13 cellular contexts compared by ENCODE assay signal in the genomic region with DNA sequence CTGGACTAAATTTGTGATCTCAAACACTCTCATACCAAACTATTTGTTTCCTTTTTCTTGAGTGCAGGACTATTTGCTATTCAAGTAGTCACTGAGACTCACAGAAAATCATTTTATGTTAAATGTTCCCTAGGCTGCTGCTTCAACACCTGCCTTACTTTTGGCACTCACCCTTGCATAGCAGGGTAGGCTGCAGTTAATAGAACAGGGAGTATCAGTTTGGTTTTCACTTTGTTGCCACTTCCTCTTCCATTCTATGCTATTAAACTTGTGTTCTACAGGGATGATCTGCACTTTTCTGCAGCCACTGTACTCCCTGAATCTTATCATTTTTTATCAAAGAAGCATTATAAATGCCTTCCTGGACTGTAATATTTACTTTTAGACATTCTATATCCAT.
DNase-seq lines count a peak whose midpoint lies in the region; ATAC-seq and FAIRE-seq lines count a peak whose summit lies in the region.
"Had no signal": no experiment of that assay in that cellular context is flagged by ENCODE, and none has a peak within 500 bp of the region (broad histone marks: within the 10 kb centered on the region; RNA-seq: fewer than 3 reads in every experiment).

No MANE protein-coding gene starts in this region.

- intact Hi-C loops in activated CD4-positive, alpha-beta T cell treated with anti-CD3 and anti-CD28 coated beads, Interleukin-2, amount 10 ng/mL, durations not matched to agents 24 days and 14 days (cut with micrococcal nuclease), result no loop called here

- DNase-seq in RPMI8226 (peak; percentile 26), NCI-H748 (lab: John Stamatoyannopoulos, UW; ENCODE audit: unreplicated experiment) (no peak), islet precursor cell (no peak), frontal cortex (ENCODE audit: low spot score in 2 of 2) (no peak)
- DNase-seq in activated CD4-positive, alpha-beta T cell treated with anti-CD3 and anti-CD28 coated beads, Interleukin-2, amount 10 ng/mL, durations not matched to agents 24 days and 14 days, result no peak
- DNase-seq: activated CD4-positive, alpha-beta memory T cell treated with anti-CD3 and anti-CD28 coated beads, Interleukin-2, amount 10 ng/mL, durations not matched to agents 7 days and 5 days; heart right ventricle; NCI-H446; SW 1271 had no signal

- ATAC-seq in GM18873 (IDR thresholded peaks at IDR 0.05; ENCODE audit: low FRiP score, unreplicated experiment) (peak; percentile 100), GM21526 (IDR thresholded peaks at IDR 0.05; ENCODE audit: low FRiP score, unreplicated experiment) (peak; percentile 100), HG03066 (IDR thresholded peaks at IDR 0.05; ENCODE audit: low read depth, unreplicated experiment) (peak; percentile 99)
- ATAC-seq: heart right ventricle had no signal

- H3K9me3 Mint-ChIP-seq in activated CD4-positive, alpha-beta T cell treated with anti-CD3 and anti-CD28 coated beads, Interleukin-2, amount 10 ng/mL, durations not matched to agents 24 days and 14 days, result no peaks in the 10 kb centered on the region
- H3K9me3 Mint-ChIP-seq: activated CD4-positive, alpha-beta memory T cell treated with anti-CD3 and anti-CD28 coated beads, Interleukin-2, amount 10 ng/mL, durations not matched to agents 7 days and 5 days had no signal

- H3K4me1 Mint-ChIP-seq in activated CD4-positive, alpha-beta T cell treated with anti-CD3 and anti-CD28 coated beads, Interleukin-2, amount 10 ng/mL, durations not matched to agents 24 days and 14 days, result no peaks in the 10 kb centered on the region
- H3K4me1 Mint-ChIP-seq: activated CD4-positive, alpha-beta memory T cell treated with anti-CD3 and anti-CD28 coated beads, Interleukin-2, amount 10 ng/mL, durations not matched to agents 7 days and 5 days had no signal

- H3K36me3 Mint-ChIP-seq in activated CD4-positive, alpha-beta T cell treated with anti-CD3 and anti-CD28 coated beads, Interleukin-2, amount 10 ng/mL, durations not matched to agents 24 days and 14 days (ENCODE audit: low read depth), result no peaks in the 10 kb centered on the region

- H3K27me3 Mint-ChIP-seq in activated CD4-positive, alpha-beta T cell treated with anti-CD3 and anti-CD28 coated beads, Interleukin-2, amount 10 ng/mL, durations not matched to agents 24 days and 14 days, result no peaks in the 10 kb centered on the region
- H3K27me3 Mint-ChIP-seq: activated CD4-positive, alpha-beta memory T cell treated with anti-CD3 and anti-CD28 coated beads, Interleukin-2, amount 10 ng/mL, durations not matched to agents 7 days and 5 days had no signal

- no peak overlapping the region for H3K4me3 Mint-ChIP-seq in activated CD4-positive, alpha-beta T cell treated with anti-CD3 and anti-CD28 coated beads, Interleukin-2, amount 10 ng/mL, durations not matched to agents 24 days and 14 days
- H3K4me3 Mint-ChIP-seq: activated CD4-positive, alpha-beta memory T cell treated with anti-CD3 and anti-CD28 coated beads, Interleukin-2, amount 10 ng/mL, durations not matched to agents 7 days and 5 days had no signal

- no peak for FAIRE-seq in frontal cortex (lab: Jason Lieb, UNC)
- FAIRE-seq: D721Med had no signal

- H3K27ac Mint-ChIP-seq in activated CD4-positive, alpha-beta T cell treated with anti-CD3 and anti-CD28 coated beads, Interleukin-2, amount 10 ng/mL, durations not matched to agents 24 days and 14 days, result no peak overlapping the region
- H3K27ac Mint-ChIP-seq: activated CD4-positive, alpha-beta memory T cell treated with anti-CD3 and anti-CD28 coated beads, Interleukin-2, amount 10 ng/mL, durations not matched to agents 7 days and 5 days had no signal
